Comparison of ENCODE assay signal across 2 cellular contexts in the genomic region with DNA sequence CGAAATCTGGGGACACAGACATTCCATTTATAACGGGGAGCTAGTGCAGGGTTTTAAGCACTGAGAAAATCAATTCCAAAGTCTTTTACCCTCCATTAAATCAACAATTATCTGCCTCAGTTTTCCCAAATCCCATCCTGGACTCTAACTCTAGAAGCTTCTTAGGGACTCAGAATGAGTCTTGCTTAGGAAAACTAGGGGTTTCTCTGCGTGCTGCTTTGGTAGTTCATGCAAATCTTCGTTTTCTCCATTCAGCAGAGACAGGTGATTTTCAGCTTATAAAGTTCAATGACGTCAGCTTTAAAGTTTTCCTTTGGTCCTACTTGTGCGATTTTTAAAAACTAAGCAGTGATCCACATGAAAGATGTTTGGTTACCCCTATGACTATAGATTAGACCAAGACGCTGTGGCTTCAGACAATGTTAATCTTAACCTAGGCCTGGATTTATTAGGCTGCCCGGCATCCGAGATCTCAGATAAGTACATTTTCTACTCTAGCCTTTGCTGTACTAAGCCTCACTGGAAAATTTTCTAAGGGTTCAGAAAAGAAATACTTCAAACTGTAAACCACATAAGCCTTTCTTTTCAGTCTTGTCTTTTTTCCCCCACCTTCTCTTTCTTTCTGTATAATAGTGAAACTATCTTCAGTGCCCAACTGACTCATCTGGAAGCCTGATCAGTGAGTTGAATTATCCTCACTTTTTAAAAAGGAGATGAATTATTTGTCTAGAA.
TF ChIP-seq lines count a peak whose summit lies in the region.

No MANE protein-coding gene starts in this region.

TF ChIP-seq in GM12878, 131 proteins besides CTCF, POLR2A, EP300 and RAD21 (continued from another document and continues in another):
- TF ChIP-seq ZZZ3 (IDR thresholded peaks at IDR 0.05; ENCODE audit: control insufficient read depth, insufficient read length, low read depth) (no peak), RAD51 (IDR thresholded peaks at IDR 0.05) (no peak), TAF1 (IDR thresholded peaks at IDR 0.05; ENCODE audit: borderline replicate concordance, low read depth, low read length) (no peak), IKZF1 (conservative IDR thresholded peaks at IDR 0.05) (peak; percentile 48; the same call in 1 of the 2 replicates), JUNB (IDR thresholded peaks at IDR 0.05) (peak; percentile 86), STAT3 (IDR thresholded peaks at IDR 0.05; ENCODE audit: low read depth, low read length) (no peak), HDGF (IDR thresholded peaks at IDR 0.05) (no peak), NR2F1 (conservative IDR thresholded peaks at IDR 0.05) (no peak), SMAD5 (IDR thresholded peaks at IDR 0.05; ENCODE audit: low read depth) (no peak), EZH2 (IDR thresholded peaks at IDR 0.05; ENCODE audit: borderline replicate concordance, control insufficient read depth, low read depth, low read length) (no peak), IKZF2 (IDR thresholded peaks at IDR 0.05) (peak; percentile 63 to 64; a peak in 2 of 4 replicates), SRF (IDR thresholded peaks at IDR 0.05; ENCODE audit: low read depth in 2 of 2, low read length in 2 of 2) (no peak), SMC3 (IDR thresholded peaks at IDR 0.05; ENCODE audit: borderline replicate concordance, low read length) (no peak), NFXL1 (IDR thresholded peaks at IDR 0.05; ENCODE audit: borderline replicate concordance) (no peak), SIX5 (IDR thresholded peaks at IDR 0.05; ENCODE audit: low read depth, low read length, severe bottlenecking) (no peak), CHD2 (IDR thresholded peaks at IDR 0.05; ENCODE audit: borderline replicate concordance, low read depth, low read length) (no peak), PML (IDR thresholded peaks at IDR 0.05; ENCODE audit: low read length) (0 out of 2 replicates have a peak, but pooled peaks have one; percentile 54), FOXM1 (IDR thresholded peaks at IDR 0.05; ENCODE audit: low read depth, low read length) (peak; percentile 73), ZNF384 (IDR thresholded peaks at IDR 0.05; ENCODE audit: borderline replicate concordance, low read depth, low read length) (no peak), SP1 (IDR thresholded peaks at IDR 0.05; ENCODE audit: low read depth, low read length) (no peak), SREBF2 (IDR thresholded peaks at IDR 0.05; ENCODE audit: low read length) (no peak)
- TF ChIP-seq, protein P1, sequence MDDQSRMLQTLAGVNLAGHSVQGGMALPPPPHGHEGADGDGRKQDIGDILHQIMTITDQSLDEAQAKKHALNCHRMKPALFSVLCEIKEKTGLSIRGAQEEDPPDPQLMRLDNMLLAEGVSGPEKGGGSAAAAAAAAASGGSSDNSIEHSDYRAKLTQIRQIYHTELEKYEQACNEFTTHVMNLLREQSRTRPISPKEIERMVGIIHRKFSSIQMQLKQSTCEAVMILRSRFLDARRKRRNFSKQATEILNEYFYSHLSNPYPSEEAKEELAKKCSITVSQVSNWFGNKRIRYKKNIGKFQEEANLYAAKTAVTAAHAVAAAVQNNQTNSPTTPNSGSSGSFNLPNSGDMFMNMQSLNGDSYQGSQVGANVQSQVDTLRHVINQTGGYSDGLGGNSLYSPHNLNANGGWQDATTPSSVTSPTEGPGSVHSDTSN (IDR thresholded peaks at IDR 0.05; ENCODE audit: insufficient replicate concordance, low read depth, low read length), result no peak
- TF ChIP-seq, protein P2, sequence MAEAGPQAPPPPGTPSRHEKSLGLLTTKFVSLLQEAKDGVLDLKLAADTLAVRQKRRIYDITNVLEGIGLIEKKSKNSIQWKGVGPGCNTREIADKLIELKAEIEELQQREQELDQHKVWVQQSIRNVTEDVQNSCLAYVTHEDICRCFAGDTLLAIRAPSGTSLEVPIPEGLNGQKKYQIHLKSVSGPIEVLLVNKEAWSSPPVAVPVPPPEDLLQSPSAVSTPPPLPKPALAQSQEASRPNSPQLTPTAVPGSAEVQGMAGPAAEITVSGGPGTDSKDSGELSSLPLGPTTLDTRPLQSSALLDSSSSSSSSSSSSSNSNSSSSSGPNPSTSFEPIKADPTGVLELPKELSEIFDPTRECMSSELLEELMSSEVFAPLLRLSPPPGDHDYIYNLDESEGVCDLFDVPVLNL (IDR thresholded peaks at IDR 0.05; ENCODE audit: low read depth, low read length), result no peak
- TF ChIP-seq, protein P3, sequence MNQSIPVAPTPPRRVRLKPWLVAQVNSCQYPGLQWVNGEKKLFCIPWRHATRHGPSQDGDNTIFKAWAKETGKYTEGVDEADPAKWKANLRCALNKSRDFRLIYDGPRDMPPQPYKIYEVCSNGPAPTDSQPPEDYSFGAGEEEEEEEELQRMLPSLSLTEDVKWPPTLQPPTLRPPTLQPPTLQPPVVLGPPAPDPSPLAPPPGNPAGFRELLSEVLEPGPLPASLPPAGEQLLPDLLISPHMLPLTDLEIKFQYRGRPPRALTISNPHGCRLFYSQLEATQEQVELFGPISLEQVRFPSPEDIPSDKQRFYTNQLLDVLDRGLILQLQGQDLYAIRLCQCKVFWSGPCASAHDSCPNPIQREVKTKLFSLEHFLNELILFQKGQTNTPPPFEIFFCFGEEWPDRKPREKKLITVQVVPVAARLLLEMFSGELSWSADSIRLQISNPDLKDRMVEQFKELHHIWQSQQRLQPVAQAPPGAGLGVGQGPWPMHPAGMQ (IDR thresholded peaks at IDR 0.05; ENCODE audit: borderline replicate concordance), result no peak
- TF ChIP-seq, protein P4, sequence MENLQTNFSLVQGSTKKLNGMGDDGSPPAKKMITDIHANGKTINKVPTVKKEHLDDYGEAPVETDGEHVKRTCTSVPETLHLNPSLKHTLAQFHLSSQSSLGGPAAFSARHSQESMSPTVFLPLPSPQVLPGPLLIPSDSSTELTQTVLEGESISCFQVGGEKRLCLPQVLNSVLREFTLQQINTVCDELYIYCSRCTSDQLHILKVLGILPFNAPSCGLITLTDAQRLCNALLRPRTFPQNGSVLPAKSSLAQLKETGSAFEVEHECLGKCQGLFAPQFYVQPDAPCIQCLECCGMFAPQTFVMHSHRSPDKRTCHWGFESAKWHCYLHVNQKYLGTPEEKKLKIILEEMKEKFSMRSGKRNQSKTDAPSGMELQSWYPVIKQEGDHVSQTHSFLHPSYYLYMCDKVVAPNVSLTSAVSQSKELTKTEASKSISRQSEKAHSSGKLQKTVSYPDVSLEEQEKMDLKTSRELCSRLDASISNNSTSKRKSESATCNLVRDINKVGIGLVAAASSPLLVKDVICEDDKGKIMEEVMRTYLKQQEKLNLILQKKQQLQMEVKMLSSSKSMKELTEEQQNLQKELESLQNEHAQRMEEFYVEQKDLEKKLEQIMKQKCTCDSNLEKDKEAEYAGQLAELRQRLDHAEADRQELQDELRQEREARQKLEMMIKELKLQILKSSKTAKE (IDR thresholded peaks at IDR 0.05; ENCODE audit: low read depth, poor library complexity, severe bottlenecking), result no peak
- TF ChIP-seq, protein P5, sequence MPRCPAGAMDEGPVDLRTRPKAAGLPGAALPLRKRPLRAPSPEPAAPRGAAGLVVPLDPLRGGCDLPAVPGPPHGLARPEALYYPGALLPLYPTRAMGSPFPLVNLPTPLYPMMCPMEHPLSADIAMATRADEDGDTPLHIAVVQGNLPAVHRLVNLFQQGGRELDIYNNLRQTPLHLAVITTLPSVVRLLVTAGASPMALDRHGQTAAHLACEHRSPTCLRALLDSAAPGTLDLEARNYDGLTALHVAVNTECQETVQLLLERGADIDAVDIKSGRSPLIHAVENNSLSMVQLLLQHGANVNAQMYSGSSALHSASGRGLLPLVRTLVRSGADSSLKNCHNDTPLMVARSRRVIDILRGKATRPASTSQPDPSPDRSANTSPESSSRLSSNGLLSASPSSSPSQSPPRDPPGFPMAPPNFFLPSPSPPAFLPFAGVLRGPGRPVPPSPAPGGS (IDR thresholded peaks at IDR 0.05; ENCODE audit: borderline replicate concordance, insufficient read depth, low read depth, low read length, poor library complexity, severe bottlenecking), result no peak

TF ChIP-seq in SK-N-SH, 30 proteins besides CTCF, POLR2A, EP300 and RAD21 (continued from another document):
- TF ChIP-seq EZH2phosphoT487 (IDR thresholded peaks at IDR 0.05; ENCODE audit: borderline replicate concordance, low read depth) (no peak), JUND (IDR thresholded peaks at IDR 0.05) (no peak), FOSL2 (IDR thresholded peaks at IDR 0.05; ENCODE audit: borderline replicate concordance, low read depth) (no peak), NRF1 (IDR thresholded peaks at IDR 0.05; ENCODE audit: low read depth, low read length) (no peak), RFX5 (IDR thresholded peaks at IDR 0.05; ENCODE audit: low read length) (no peak), GABPA (IDR thresholded peaks at IDR 0.05; ENCODE audit: low read depth) (no peak), FOXJ3 (CRISPR knock-in tag; IDR thresholded peaks at IDR 0.05) (no peak), YY1 (IDR thresholded peaks at IDR 0.05; ENCODE audit: low read depth) (no peak)
- TF ChIP-seq, protein P6, sequence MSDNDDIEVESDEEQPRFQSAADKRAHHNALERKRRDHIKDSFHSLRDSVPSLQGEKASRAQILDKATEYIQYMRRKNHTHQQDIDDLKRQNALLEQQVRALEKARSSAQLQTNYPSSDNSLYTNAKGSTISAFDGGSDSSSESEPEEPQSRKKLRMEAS (IDR thresholded peaks at IDR 0.05; ENCODE audit: low read depth), result no peak
- TF ChIP-seq, protein P7, sequence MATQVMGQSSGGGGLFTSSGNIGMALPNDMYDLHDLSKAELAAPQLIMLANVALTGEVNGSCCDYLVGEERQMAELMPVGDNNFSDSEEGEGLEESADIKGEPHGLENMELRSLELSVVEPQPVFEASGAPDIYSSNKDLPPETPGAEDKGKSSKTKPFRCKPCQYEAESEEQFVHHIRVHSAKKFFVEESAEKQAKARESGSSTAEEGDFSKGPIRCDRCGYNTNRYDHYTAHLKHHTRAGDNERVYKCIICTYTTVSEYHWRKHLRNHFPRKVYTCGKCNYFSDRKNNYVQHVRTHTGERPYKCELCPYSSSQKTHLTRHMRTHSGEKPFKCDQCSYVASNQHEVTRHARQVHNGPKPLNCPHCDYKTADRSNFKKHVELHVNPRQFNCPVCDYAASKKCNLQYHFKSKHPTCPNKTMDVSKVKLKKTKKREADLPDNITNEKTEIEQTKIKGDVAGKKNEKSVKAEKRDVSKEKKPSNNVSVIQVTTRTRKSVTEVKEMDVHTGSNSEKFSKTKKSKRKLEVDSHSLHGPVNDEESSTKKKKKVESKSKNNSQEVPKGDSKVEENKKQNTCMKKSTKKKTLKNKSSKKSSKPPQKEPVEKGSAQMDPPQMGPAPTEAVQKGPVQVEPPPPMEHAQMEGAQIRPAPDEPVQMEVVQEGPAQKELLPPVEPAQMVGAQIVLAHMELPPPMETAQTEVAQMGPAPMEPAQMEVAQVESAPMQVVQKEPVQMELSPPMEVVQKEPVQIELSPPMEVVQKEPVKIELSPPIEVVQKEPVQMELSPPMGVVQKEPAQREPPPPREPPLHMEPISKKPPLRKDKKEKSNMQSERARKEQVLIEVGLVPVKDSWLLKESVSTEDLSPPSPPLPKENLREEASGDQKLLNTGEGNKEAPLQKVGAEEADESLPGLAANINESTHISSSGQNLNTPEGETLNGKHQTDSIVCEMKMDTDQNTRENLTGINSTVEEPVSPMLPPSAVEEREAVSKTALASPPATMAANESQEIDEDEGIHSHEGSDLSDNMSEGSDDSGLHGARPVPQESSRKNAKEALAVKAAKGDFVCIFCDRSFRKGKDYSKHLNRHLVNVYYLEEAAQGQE (IDR thresholded peaks at IDR 0.05; ENCODE audit: low read depth, low read length), result no peak
- TF ChIP-seq, protein P8, sequence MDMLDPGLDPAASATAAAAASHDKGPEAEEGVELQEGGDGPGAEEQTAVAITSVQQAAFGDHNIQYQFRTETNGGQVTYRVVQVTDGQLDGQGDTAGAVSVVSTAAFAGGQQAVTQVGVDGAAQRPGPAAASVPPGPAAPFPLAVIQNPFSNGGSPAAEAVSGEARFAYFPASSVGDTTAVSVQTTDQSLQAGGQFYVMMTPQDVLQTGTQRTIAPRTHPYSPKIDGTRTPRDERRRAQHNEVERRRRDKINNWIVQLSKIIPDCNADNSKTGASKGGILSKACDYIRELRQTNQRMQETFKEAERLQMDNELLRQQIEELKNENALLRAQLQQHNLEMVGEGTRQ (IDR thresholded peaks at IDR 0.05; ENCODE audit: borderline replicate concordance, low read depth, low read length), result no peak
- TF ChIP-seq, protein P9, sequence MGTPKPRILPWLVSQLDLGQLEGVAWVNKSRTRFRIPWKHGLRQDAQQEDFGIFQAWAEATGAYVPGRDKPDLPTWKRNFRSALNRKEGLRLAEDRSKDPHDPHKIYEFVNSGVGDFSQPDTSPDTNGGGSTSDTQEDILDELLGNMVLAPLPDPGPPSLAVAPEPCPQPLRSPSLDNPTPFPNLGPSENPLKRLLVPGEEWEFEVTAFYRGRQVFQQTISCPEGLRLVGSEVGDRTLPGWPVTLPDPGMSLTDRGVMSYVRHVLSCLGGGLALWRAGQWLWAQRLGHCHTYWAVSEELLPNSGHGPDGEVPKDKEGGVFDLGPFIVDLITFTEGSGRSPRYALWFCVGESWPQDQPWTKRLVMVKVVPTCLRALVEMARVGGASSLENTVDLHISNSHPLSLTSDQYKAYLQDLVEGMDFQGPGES (IDR thresholded peaks at IDR 0.05; ENCODE audit: low read depth, low read length), result no peak
- TF ChIP-seq, protein P1 (IDR thresholded peaks at IDR 0.05), result no peak
